In genomic region chr16:22374311-22375116, GRCh38 we compare ENCODE assay signal across 8 cellular contexts. TPM values are rescaled to one million over a fixed set of nuclear protein-coding genes. Genes with fewer than 3 reads are reported as not detected.
A peak's percentile ranks its signal among the peaks of the same experiment; 100 is the strongest.
DNase-seq lines count a peak whose midpoint lies in the region; ATAC-seq and TF ChIP-seq lines count a peak whose summit lies in the region.

CDR2 (minus strand) TSS chr16:22374619; CDS start chr16:22374309, 310 bp downstream.

- peak; percentile 95 for ATAC-seq in HG02610 (IDR thresholded peaks at IDR 0.05; ENCODE audit: unreplicated experiment)

- peaks cover 30% of the 10 kb centered on the region for H4K20me1 ChIP-seq in SK-N-SH (ENCODE audit: insufficient read depth)

- H3K9me3 Mint-ChIP-seq in activated naive CD4-positive, alpha-beta T cell treated with anti-CD3 and anti-CD28 coated beads, Interleukin-2, amount 10 ng/mL, durations not matched to agents 7 days and 5 days: no peaks in the 10 kb centered on the region

- no peaks in the 10 kb centered on the region for H3K27me3 ChIP-seq in SK-N-SH (ENCODE audit: insufficient read depth)

- TF ChIP-seq CTCF in GM10248 (IDR thresholded peaks at IDR 0.05; ENCODE audit: control extremely low read depth, extremely low read depth, low read depth, missing control alignments): no peak
- TF ChIP-seq CTCF in SK-N-SH (IDR thresholded peaks at IDR 0.05): no peak

- peak within 1 kb of the TSS; percentile 91 for H3K4me3 Mint-ChIP-seq in activated naive CD4-positive, alpha-beta T cell treated with anti-CD3 and anti-CD28 coated beads, Interleukin-2, amount 10 ng/mL, durations not matched to agents 7 days and 5 days

- peak within 1 kb of the TSS; percentile 91 for H2AFZ ChIP-seq in SK-N-SH (ENCODE audit: low read depth)

- H3K4me2 ChIP-seq in SK-N-SH: peak within 1 kb of the TSS; percentile 88

- H3K4me3 ChIP-seq in SK-N-SH (ENCODE audit: low read depth in 2 of 2, low read length in 1 of 2): peak within 1 kb of the TSS; percentile 79 to 85

- no peak for TF ChIP-seq RAD21 in SK-N-SH (IDR thresholded peaks at IDR 0.05; ENCODE audit: low read length)

- peaks cover 0 to 10% of the 10 kb centered on the region in 2 experiments for H3K36me3 ChIP-seq in SK-N-SH (replicated peaks in 1 of 2; ENCODE audit: control insufficient read depth in 1 of 2, insufficient read depth in 2 of 2, low read length in 1 of 2)

- peaks cover 47% of the 10 kb centered on the region for H3K4me1 Mint-ChIP-seq in activated naive CD4-positive, alpha-beta T cell treated with anti-CD3 and anti-CD28 coated beads, Interleukin-2, amount 10 ng/mL, durations not matched to agents 7 days and 5 days

- DNase-seq in GM10248 (ENCODE audit: extremely low spot score): peak; percentile 99
- DNase-seq in NCI-H1092 (lab: John Stamatoyannopoulos, UW): peak; percentile 96
- DNase-seq in SK-N-SH: peak; percentile 99
- DNase-seq in activated naive CD4-positive, alpha-beta T cell treated with anti-CD3 and anti-CD28 coated beads, Interleukin-2, amount 10 ng/mL, durations not matched to agents 7 days and 5 days: peak; percentile 99
- DNase-seq in germinal center (ENCODE audit: low spot score): peak; percentile 99
- DNase-seq in non-pigmented ciliary epithelial cell (ENCODE audit: low read depth): peak; percentile 80
- DNase-seq in substantia nigra (lab: John Stamatoyannopoulos, UW): peak; percentile 73 to 99 (median 94)

- peak within 1 kb of the TSS; percentile 97 for H3K27ac Mint-ChIP-seq in activated naive CD4-positive, alpha-beta T cell treated with anti-CD3 and anti-CD28 coated beads, Interleukin-2, amount 10 ng/mL, durations not matched to agents 7 days and 5 days

- H3K9me2 ChIP-seq in SK-N-SH: no peaks in the 10 kb centered on the region

- H3K27me3 Mint-ChIP-seq in activated naive CD4-positive, alpha-beta T cell treated with anti-CD3 and anti-CD28 coated beads, Interleukin-2, amount 10 ng/mL, durations not matched to agents 7 days and 5 days: peaks cover 6% of the 10 kb centered on the region

- H3K9ac ChIP-seq in SK-N-SH: peak within 1 kb of the TSS; percentile 93

- H3K4me1 ChIP-seq in SK-N-SH (ENCODE audit: control insufficient read depth in 1 of 2, insufficient read depth in 2 of 2, low read depth in 1 of 2, low read length in 1 of 2): peaks cover 9 to 32% of the 10 kb centered on the region in 2 experiments

- peaks cover 18% of the 10 kb centered on the region for H3F3A ChIP-seq in SK-N-SH (replicated peaks; ENCODE audit: insufficient read depth)

- peaks cover 46% of the 10 kb centered on the region for H3K79me2 ChIP-seq in SK-N-SH (ENCODE audit: insufficient read depth)

- H3K9me3 ChIP-seq in SK-N-SH: no peaks in the 10 kb centered on the region

- TF ChIP-seq EP300 in SK-N-SH (IDR thresholded peaks at IDR 0.05; ENCODE audit: borderline replicate concordance in 1 of 2, low read depth in 1 of 2, low read length in 1 of 2): 0 out of 4 replicates have a peak, but pooled peaks of 1 of the 2 experiments have one; percentile 6

- 2% methylated on average over 21 of the region's 96 CpGs for WGBS in SK-N-SH (ENCODE audit: low lambda C conversion rate)

- H3K36me3 Mint-ChIP-seq in activated naive CD4-positive, alpha-beta T cell treated with anti-CD3 and anti-CD28 coated beads, Interleukin-2, amount 10 ng/mL, durations not matched to agents 7 days and 5 days: peaks cover 28% of the 10 kb centered on the region

- POLR2A ChIA-PET in GM10248 (lab: Yijun Ruan, JAX): interaction anchor here (0.6 to 1.1 kb wide), 2 partner anchors 15 to 34 kb away, joined by 3 read pairs; no protein-coding TSS in a partner anchor
- POLR2A ChIA-PET in SK-N-SH (lab: Yijun Ruan, JAX): no interaction called here

- H3K27ac ChIP-seq in SK-N-SH (ENCODE audit: low read depth in 2 of 2, low read length in 1 of 2) (peak within 1 kb of the TSS; percentile 62 to 73; a peak in 3 of 4 replicates), substantia nigra (ENCODE audit: low read depth, low read length, poor library complexity, severe bottlenecking) (peak within 1 kb of the TSS; percentile 42)

- CTCF ChIA-PET in GM10248 (lab: Yijun Ruan, JAX): interaction anchor here (1.0 to 1.5 kb wide), 6 partner anchors 9 to 54 kb away, joined by 3 read pairs; no protein-coding TSS in a partner anchor
- CTCF ChIA-PET in SK-N-SH (lab: Yijun Ruan, JAX): interaction anchor here (0.8 to 1.2 kb wide), 2 partner anchors 25 to 54 kb away, joined by 3 to 4 read pairs; no protein-coding TSS in a partner anchor
- CTCF ChIA-PET in activated naive CD4-positive, alpha-beta T cell treated with anti-CD3 and anti-CD28 coated beads, Interleukin-2, amount 10 ng/mL, durations not matched to agents 7 days and 5 days (lab: Charles Lee): interaction anchor here (0.6 to 1.7 kb wide), 6 partner anchors 21 to 74 kb away, joined by 3 to 7 read pairs (median 3); no protein-coding TSS in a partner anchor

TF ChIP-seq in SK-N-SH, 30 proteins besides CTCF, POLR2A, EP300 and RAD21 (continues in another document):
- no peak for TF ChIP-seq REST (IDR thresholded peaks at IDR 0.05; ENCODE audit: low read depth, low read length)
- peak; percentile 28; the same call in 1 of the 2 replicates for TF ChIP-seq ELF1 (IDR thresholded peaks at IDR 0.05)
- TF ChIP-seq USF1 (IDR thresholded peaks at IDR 0.05; ENCODE audit: borderline replicate concordance, low read depth): no peak
- no peak for TF ChIP-seq NRF1 (IDR thresholded peaks at IDR 0.05; ENCODE audit: low read depth, low read length)
- TF ChIP-seq TCF12 (IDR thresholded peaks at IDR 0.05): no peak
- no peak for TF ChIP-seq FOXM1 (IDR thresholded peaks at IDR 0.05; ENCODE audit: low read depth)
- peak; percentile 69; the same call in 1 of the 2 replicates for TF ChIP-seq RFX5 (IDR thresholded peaks at IDR 0.05; ENCODE audit: low read length)
- TF ChIP-seq POLR2AphosphoS5 (IDR thresholded peaks at IDR 0.05; ENCODE audit: low read depth, low read length): peak; percentile 60
- TF ChIP-seq GATA2 (CRISPR knock-in tag; IDR thresholded peaks at IDR 0.05): no peak
- TF ChIP-seq RCOR1 (IDR thresholded peaks at IDR 0.05; ENCODE audit: low read length): no peak
- no peak for TF ChIP-seq YY1 (IDR thresholded peaks at IDR 0.05; ENCODE audit: low read depth)
- TF ChIP-seq ZBTB33 (IDR thresholded peaks at IDR 0.05; ENCODE audit: borderline replicate concordance, low read depth): no peak
- TF ChIP-seq FOXJ3 (CRISPR knock-in tag; IDR thresholded peaks at IDR 0.05): no peak
- peak; percentile 29; the same call in 1 of the 2 replicates for TF ChIP-seq GABPA (IDR thresholded peaks at IDR 0.05; ENCODE audit: low read depth)
- TF ChIP-seq MXI1 (IDR thresholded peaks at IDR 0.05; ENCODE audit: low read depth, low read length): peak; percentile 94
- TF ChIP-seq FOSL2 (IDR thresholded peaks at IDR 0.05; ENCODE audit: borderline replicate concordance, low read depth): no peak

RNA-seq across cellular contexts. Expression of gene CDR2, which starts in this region (rescaled TPM):
- 30.3 and 38.1 TPM in 2 replicates for polyA plus RNA-seq in SK-N-SH (2012; rRNA removed)
- 34.2 and 35.3 TPM in 2 replicates for polyA plus RNA-seq in SK-N-SH (2012; cell fraction: cytosol; rRNA removed)
- 21.2 and 28.0 TPM in 2 replicates for polyA plus RNA-seq in SK-N-SH (2012; cell fraction: nucleus; rRNA removed)

Comparison
In these comparisons a context has a peak if more than half of its experiments do, and no peak if none do; other contexts are left out.
1. Peak in every context shown above with its lines: DNase-seq, ATAC-seq, H3K4me3 ChIP-seq and H3K27ac ChIP-seq.